Comparison of ENCODE assay signal across 29 cellular contexts in the genomic region with DNA sequence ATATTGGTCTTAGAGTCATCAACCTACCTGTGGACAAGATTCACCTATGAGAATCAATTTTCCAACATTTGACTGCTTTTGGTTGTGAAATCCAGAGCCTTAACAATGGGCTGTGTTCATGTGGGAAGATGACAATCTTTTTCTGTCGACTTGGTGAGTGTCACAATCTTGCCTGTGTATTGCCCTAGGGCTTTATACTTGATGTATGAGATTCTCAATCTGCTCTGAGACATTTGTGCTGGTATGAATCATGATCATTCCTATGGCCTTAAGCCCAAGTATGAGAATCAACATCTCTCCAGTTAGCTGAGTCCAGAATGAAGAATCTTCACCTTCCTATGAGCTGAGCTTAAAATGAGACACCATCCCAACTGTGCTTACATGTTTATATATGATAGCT.
"Had no signal": no experiment of that assay in that cellular context is flagged by ENCODE, and none has a peak within 500 bp of the region (broad histone marks: within the 10 kb centered on the region; RNA-seq: fewer than 3 reads in every experiment).

No MANE protein-coding gene starts in this region.

- H3K36me3 Mint-ChIP-seq: activated CD4-positive, alpha-beta memory T cell treated with anti-CD3 and anti-CD28 coated beads for 36 hours; activated CD8-positive, alpha-beta memory T cell treated with anti-CD3 and anti-CD28 coated beads, Interleukin-2, amount 10 ng/mL, durations not matched to agents 7 days and 5 days; activated naive CD4-positive, alpha-beta T cell treated with anti-CD3 and anti-CD28 coated beads, Interleukin-2, amount 50 U/mL, for 24 hours; activated naive CD8-positive, alpha-beta T cell treated with anti-CD3 and anti-CD28 coated beads for 36 hours had no signal

- H3K9me3 ChIP-seq: adrenal gland, body of pancreas, esophagus squamous epithelium had no signal

- H3K27me3 ChIP-seq: adrenal gland, body of pancreas, esophagus squamous epithelium had no signal

- H3K4me1 Mint-ChIP-seq: activated CD4-positive, alpha-beta T cell treated with anti-CD3 and anti-CD28 coated beads for 36 hours; activated CD4-positive, alpha-beta T cell treated with anti-CD3 and anti-CD28 coated beads, Interleukin-2, amount 10 ng/mL, durations not matched to agents 24 days and 14 days; activated CD8-positive, alpha-beta memory T cell treated with anti-CD3 and anti-CD28 coated beads, Interleukin-2, amount 10 ng/mL, durations not matched to agents 7 days and 5 days; activated naive CD4-positive, alpha-beta T cell treated with anti-CD3 and anti-CD28 coated beads, Interleukin-2, amount 50 U/mL, for 24 hours; activated naive CD8-positive, alpha-beta T cell treated with anti-CD3 and anti-CD28 coated beads for 36 hours; activated naive CD8-positive, alpha-beta T cell treated with anti-CD3 and anti-CD28 coated beads, Interleukin-2, amount 50 U/mL, for 24 hours had no signal

- H3K27me3 Mint-ChIP-seq: activated CD4-positive, alpha-beta memory T cell treated with anti-CD3 and anti-CD28 coated beads for 36 hours; activated CD4-positive, alpha-beta T cell treated with anti-CD3 and anti-CD28 coated beads for 36 hours; activated CD4-positive, alpha-beta T cell treated with anti-CD3 and anti-CD28 coated beads, Interleukin-2, amount 10 ng/mL, durations not matched to agents 24 days and 14 days; activated CD8-positive, alpha-beta memory T cell treated with anti-CD3 and anti-CD28 coated beads, Interleukin-2, amount 10 ng/mL, durations not matched to agents 7 days and 5 days; activated naive CD4-positive, alpha-beta T cell treated with anti-CD3 and anti-CD28 coated beads, Interleukin-2, amount 50 U/mL, for 24 hours; activated naive CD8-positive, alpha-beta T cell treated with anti-CD3 and anti-CD28 coated beads for 36 hours; activated naive CD8-positive, alpha-beta T cell treated with anti-CD3 and anti-CD28 coated beads, Interleukin-2, amount 50 U/mL, for 24 hours; effector memory CD8-positive, alpha-beta T cell had no signal

- H3K4me3 Mint-ChIP-seq: activated CD4-positive, alpha-beta memory T cell treated with anti-CD3 and anti-CD28 coated beads for 36 hours; activated CD4-positive, alpha-beta T cell treated with anti-CD3 and anti-CD28 coated beads for 36 hours; activated CD4-positive, alpha-beta T cell treated with anti-CD3 and anti-CD28 coated beads, Interleukin-2, amount 10 ng/mL, durations not matched to agents 24 days and 14 days; activated CD8-positive, alpha-beta memory T cell treated with anti-CD3 and anti-CD28 coated beads, Interleukin-2, amount 10 ng/mL, durations not matched to agents 7 days and 5 days; activated CD8-positive, alpha-beta T cell treated with anti-CD3 and anti-CD28 coated beads, Interleukin-2, amount 10 ng/mL, durations not matched to agents 7 days and 5 days; activated naive CD4-positive, alpha-beta T cell treated with anti-CD3 and anti-CD28 coated beads for 36 hours; activated naive CD4-positive, alpha-beta T cell treated with anti-CD3 and anti-CD28 coated beads, Interleukin-2, amount 50 U/mL, for 24 hours; activated naive CD8-positive, alpha-beta T cell treated with anti-CD3 and anti-CD28 coated beads for 36 hours; activated naive CD8-positive, alpha-beta T cell treated with anti-CD3 and anti-CD28 coated beads, Interleukin-2, amount 50 U/mL, for 24 hours; activated T-helper 1 cell treated with anti-CD3 and anti-CD28 coated beads, Interleukin-12 subunit alpha, Interleukin-12 subunit beta, Interleukin-2, Interleukin-4 antibody, amounts not matched to agents 30 ng/mL and 10 ng/mL and 1 ng/mL, durations not matched to agents 14 hours and 24 hours and 36 hours; effector memory CD8-positive, alpha-beta T cell had no signal

- DNase-seq: activated CD4-positive, alpha-beta memory T cell treated with anti-CD3 and anti-CD28 coated beads for 36 hours; activated CD4-positive, alpha-beta T cell treated with anti-CD3 and anti-CD28 coated beads for 36 hours; activated CD4-positive, alpha-beta T cell treated with anti-CD3 and anti-CD28 coated beads, Interleukin-2, amount 10 ng/mL, durations not matched to agents 24 days and 14 days; activated CD4-positive, CD25-positive, alpha-beta regulatory T cell; activated CD4-positive, CD25-positive, alpha-beta regulatory T cell treated with anti-CD3 and anti-CD28 coated beads, Interleukin-2, amount 50 U/mL, for 72 hours; activated CD8-positive, alpha-beta memory T cell treated with anti-CD3 and anti-CD28 coated beads, Interleukin-2, amount 10 ng/mL, durations not matched to agents 7 days and 5 days; activated CD8-positive, alpha-beta memory T cell treated with anti-CD3 and anti-CD28 coated beads, Interleukin-2, amount 50 U/mL, for 4 hours; activated CD8-positive, alpha-beta T cell treated with anti-CD3 and anti-CD28 coated beads, Interleukin-2, amount 10 ng/mL, durations not matched to agents 7 days and 5 days; activated effector memory CD4-positive, alpha-beta T cell treated with anti-CD3 and anti-CD28 coated beads, Interleukin-2, amount 50 U/mL, for 16 hours; activated naive CD4-positive, alpha-beta T cell treated with anti-CD3 and anti-CD28 coated beads for 36 hours; activated naive CD8-positive, alpha-beta T cell treated with anti-CD3 and anti-CD28 coated beads for 36 hours; activated naive CD8-positive, alpha-beta T cell treated with anti-CD3 and anti-CD28 coated beads, Interleukin-2, amount 50 U/mL, for 24 hours; activated T-cell treated with anti-CD3 and anti-CD28 coated beads, Interleukin-2, amount 50 U/mL, for 1 hour; activated T-cell treated with anti-CD3 and anti-CD28 coated beads, Interleukin-2, amount 50 U/mL, for 48 hours; adrenal gland; amygdala; aorta; body of pancreas; cortex of kidney; dermis blood vessel endothelial cell; effector CD4-positive, alpha-beta T cell; effector memory CD8-positive, alpha-beta T cell; erythroblast; esophagus squamous epithelium; head of caudate nucleus; T-helper 2 cell had no signal

- H3K27ac ChIP-seq: adrenal gland, body of pancreas, esophagus squamous epithelium had no signal

- H3K4me3 ChIP-seq: adrenal gland, body of pancreas, esophagus squamous epithelium had no signal

- H3K9me3 Mint-ChIP-seq: activated CD4-positive, alpha-beta memory T cell treated with anti-CD3 and anti-CD28 coated beads for 36 hours; activated naive CD4-positive, alpha-beta T cell treated with anti-CD3 and anti-CD28 coated beads for 36 hours; activated naive CD4-positive, alpha-beta T cell treated with anti-CD3 and anti-CD28 coated beads, Interleukin-2, amount 50 U/mL, for 24 hours; activated naive CD8-positive, alpha-beta T cell treated with anti-CD3 and anti-CD28 coated beads for 36 hours; activated naive CD8-positive, alpha-beta T cell treated with anti-CD3 and anti-CD28 coated beads, Interleukin-2, amount 50 U/mL, for 24 hours; effector memory CD8-positive, alpha-beta T cell had no signal

- H3K27ac Mint-ChIP-seq: activated CD4-positive, alpha-beta memory T cell treated with anti-CD3 and anti-CD28 coated beads for 36 hours; activated CD4-positive, alpha-beta T cell treated with anti-CD3 and anti-CD28 coated beads for 36 hours; activated CD4-positive, alpha-beta T cell treated with anti-CD3 and anti-CD28 coated beads, Interleukin-2, amount 10 ng/mL, durations not matched to agents 24 days and 14 days; activated CD8-positive, alpha-beta memory T cell treated with anti-CD3 and anti-CD28 coated beads, Interleukin-2, amount 10 ng/mL, durations not matched to agents 7 days and 5 days; activated CD8-positive, alpha-beta T cell treated with anti-CD3 and anti-CD28 coated beads, Interleukin-2, amount 10 ng/mL, durations not matched to agents 7 days and 5 days; activated naive CD4-positive, alpha-beta T cell treated with anti-CD3 and anti-CD28 coated beads for 36 hours; activated naive CD4-positive, alpha-beta T cell treated with anti-CD3 and anti-CD28 coated beads, Interleukin-2, amount 50 U/mL, for 24 hours; activated naive CD8-positive, alpha-beta T cell treated with anti-CD3 and anti-CD28 coated beads for 36 hours; activated naive CD8-positive, alpha-beta T cell treated with anti-CD3 and anti-CD28 coated beads, Interleukin-2, amount 50 U/mL, for 24 hours; activated T-helper 1 cell treated with anti-CD3 and anti-CD28 coated beads, Interleukin-12 subunit alpha, Interleukin-12 subunit beta, Interleukin-2, Interleukin-4 antibody, amounts not matched to agents 30 ng/mL and 10 ng/mL and 1 ng/mL, durations not matched to agents 14 hours and 24 hours and 36 hours; activated T-helper 2 cell treated with anti-CD3 and anti-CD28 coated beads, Interferon-gamma antibody, Interleukin-2, Interleukin-4, amounts not matched to agents 10 μg/mL and 5 μg/mL and 100 μg/mL, durations not matched to agents 14 hours and 24 hours and 36 hours; effector memory CD8-positive, alpha-beta T cell had no signal

- H3K4me1 ChIP-seq: adrenal gland, body of pancreas, esophagus squamous epithelium had no signal

- H3K36me3 ChIP-seq: adrenal gland, esophagus squamous epithelium had no signal

- ATAC-seq: activated CD4-positive, alpha-beta T cell treated with anti-CD3 and anti-CD28 coated beads for 36 hours; activated CD8-positive, alpha-beta memory T cell treated with anti-CD3 and anti-CD28 coated beads, Interleukin-2, amount 10 ng/mL, durations not matched to agents 7 days and 5 days; activated CD8-positive, alpha-beta T cell treated with anti-CD3 and anti-CD28 coated beads, Interleukin-2, amount 10 ng/mL, durations not matched to agents 7 days and 5 days; activated naive CD8-positive, alpha-beta T cell treated with anti-CD3 and anti-CD28 coated beads, Interleukin-2, amount 50 U/mL, for 24 hours; body of pancreas; effector memory CD8-positive, alpha-beta T cell had no signal
